ENCODE assay signal across 7 cellular contexts in the genomic region with DNA sequence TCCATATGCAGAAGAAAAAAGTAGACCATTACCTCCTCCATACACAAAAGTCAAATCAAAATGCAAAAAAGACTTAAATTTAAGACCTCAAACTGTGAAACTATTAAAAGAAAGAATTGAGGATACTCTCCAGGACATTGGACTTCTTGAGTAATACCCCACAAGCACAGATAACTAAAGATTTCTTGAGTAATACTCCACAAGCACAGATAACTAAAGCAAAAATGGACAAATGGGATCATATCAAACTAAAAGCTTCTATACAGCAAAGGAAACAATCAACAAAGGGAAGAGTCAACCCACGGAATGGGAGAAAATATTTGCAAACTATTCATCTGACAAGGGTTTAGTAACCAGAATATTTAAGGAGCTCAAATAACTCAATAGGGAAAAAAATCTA.
"Had no signal": no experiment of that assay in that cellular context is flagged by ENCODE, and none has a peak within 500 bp of the region (broad histone marks: within the 10 kb centered on the region; RNA-seq: fewer than 3 reads in every experiment).

No MANE protein-coding gene starts in this region.

- DNase-seq: GM23248, GOT3, H7, HFFc6 had no signal

- ATAC-seq: HCT116, HepG2 had no signal

- H3K4me3 ChIP-seq: GM23248, HAP-1 had no signal
